In the genomic region with DNA sequence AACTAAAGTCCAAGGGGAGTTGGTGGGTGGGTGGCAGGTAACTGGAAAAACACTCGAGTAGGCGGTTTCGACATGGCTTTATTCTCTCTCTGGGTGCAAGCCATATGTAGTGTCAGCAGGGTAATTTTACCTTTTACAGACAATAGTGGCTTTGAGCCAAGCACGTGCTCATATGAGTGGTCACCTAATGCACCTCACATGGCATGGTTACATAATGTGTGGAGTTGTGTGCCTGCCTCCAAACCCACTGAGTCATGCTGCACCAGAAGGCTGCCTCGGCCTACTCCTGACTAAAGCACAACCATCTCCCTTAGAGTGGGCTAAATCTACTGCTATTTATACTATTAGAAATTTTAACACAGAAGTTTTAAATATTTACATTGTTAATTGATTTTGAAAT, we compare ENCODE assay signal across 18 cellular contexts. TPM values are rescaled to one million over a fixed set of nuclear protein-coding genes. Genes with fewer than 3 reads are reported as not detected.
DNase-seq lines count a peak whose midpoint lies in the region; ATAC-seq and TF ChIP-seq lines count a peak whose summit lies in the region.
"Had no signal": no experiment of that assay in that cellular context is flagged by ENCODE, and none has a peak within 500 bp of the region (broad histone marks: within the 10 kb centered on the region; RNA-seq: fewer than 3 reads in every experiment).

No MANE protein-coding gene starts in this region.

- TF ChIP-seq CTCF in NB4 (IDR thresholded peaks at IDR 0.05; ENCODE audit: low read depth, low read length) = no peak
- TF ChIP-seq CTCF in choroid plexus epithelial cell (conservative IDR thresholded peaks at IDR 0.05; ENCODE audit: low read depth, low read length) = no peak
- no peak for TF ChIP-seq CTCF in omental fat pad (IDR thresholded peaks at IDR 0.05)
- TF ChIP-seq CTCF in brain microvascular endothelial cell (IDR thresholded peaks at IDR 0.05; ENCODE audit: low read depth, low read length, missing control alignments) = no peak

- H3K27ac ChIP-seq in brain microvascular endothelial cell = no peak overlapping the region
- H3K27ac ChIP-seq: body of pancreas, testis had no signal

- DNase-seq in DMS53 (lab: John Stamatoyannopoulos, UW) (peak; percentile 21), DMS53 treated with DMSO at 0.1 percent for 48 hours (lab: John Stamatoyannopoulos, UW; ENCODE audit: unreplicated experiment) (no peak), NB4 (ENCODE audit: low read depth) (peak; percentile 45), choroid plexus epithelial cell (ENCODE audit: low read depth) (peak; percentile 68), omental fat pad (ENCODE audit: low spot score) (no peak), brain microvascular endothelial cell (no peak), NCI-H2081 treated with DMSO at 0.1 percent for 48 hours (lab: John Stamatoyannopoulos, UW) (no peak)
- DNase-seq: activated CD4-positive, alpha-beta memory T cell treated with anti-CD3 and anti-CD28 coated beads for 36 hours; CD8-positive, alpha-beta memory T cell; left ventricle myocardium superior; NCI-H1930; OCI-M1; stimulated activated CD4-positive, alpha-beta T cell treated with anti-CD3 and anti-CD28 coated beads, Interleukin-12 subunit alpha, Interleukin-12 subunit beta, amount 100 ng/mL, for 4 hours; testis had no signal

- H3K36me3 ChIP-seq in brain microvascular endothelial cell (replicated peaks) = no peaks in the 10 kb centered on the region

- no peak for TF ChIP-seq POLR2A in NB4 (IDR thresholded peaks at IDR 0.05; ENCODE audit: extremely low read depth, insufficient read length)

- in situ Hi-C loops in brain microvascular endothelial cell (cut with HindIII; ENCODE audit: low pct_ligation_motif_present, low sequenced_read_pairs) = no loop called here

- H3K4me3 ChIP-seq in NB4 (ENCODE audit: low read depth, low read length) = no peak overlapping the region
- no peak overlapping the region for H3K4me3 ChIP-seq in choroid plexus epithelial cell (ENCODE audit: low read depth, low read length)
- no peak overlapping the region for H3K4me3 ChIP-seq in brain microvascular endothelial cell (ENCODE audit: low read depth, low read length)
- H3K4me3 ChIP-seq: body of pancreas, testis had no signal

- peak; percentile 42 for ATAC-seq in omental fat pad (ENCODE audit: low FRiP score)
- no peak for ATAC-seq in HG03342 (IDR thresholded peaks at IDR 0.05; ENCODE audit: unreplicated experiment)
- ATAC-seq: body of pancreas, left ventricle myocardium superior had no signal

- H3K27me3 ChIP-seq in brain microvascular endothelial cell (replicated peaks) = no peaks in the 10 kb centered on the region
- H3K27me3 ChIP-seq: body of pancreas, testis had no signal

RNA-seq across cellular contexts. Expression of a gene that starts 16.5 kb away (rescaled TPM):
- 10 to 100 TPM in 3 of 4 donors, 1 to 10 TPM in 1; 6.8 to 17.8 (median 12.8) TPM for total RNA-seq in omental fat pad

RNA-seq across cellular contexts. Expression of a gene that starts 41.1 kb away (rescaled TPM):
- total RNA-seq in omental fat pad = 1 to 10 TPM; 3.0 to 9.6 (median 6.9) TPM
- total RNA-seq: activated CD4-positive, alpha-beta memory T cell treated with anti-CD3 and anti-CD28 coated beads for 36 hours; activated T-helper 2 cell treated with anti-CD3 and anti-CD28 coated beads, Interferon-gamma antibody, Interleukin-2, Interleukin-4, amounts not matched to agents 10 μg/mL and 5 μg/mL and 100 μg/mL, durations not matched to agents 14 hours and 24 hours and 36 hours; CD8-positive, alpha-beta memory T cell; T-helper 2 cell treated with Interferon-gamma antibody and Interleukin-4, amounts not matched to agents 100 ng/mL and 5 ng/mL, for 36 hours had no signal

RNA-seq across cellular contexts. Expression of a gene that starts 52.8 kb away (rescaled TPM):
- total RNA-seq in omental fat pad = 1 to 10 TPM in 2 of 4 donors, under 1 TPM in 2; 0.16 to 5.2 (median 0.78) TPM

Comparison
In these comparisons a context has a peak if more than half of its experiments do, and no peak if none do; other contexts are left out.
1. DNase-seq: peak in DMS53 (single experiment), NB4 (single experiment) and choroid plexus epithelial cell (single experiment); none in DMS53 treated with DMSO at 0.1 percent for 48 hours (single experiment), omental fat pad (single experiment), brain microvascular endothelial cell (single experiment) and NCI-H2081 treated with DMSO at 0.1 percent for 48 hours (single experiment).